In genomic region chr1:179924268-179924667, GRCh38 we compare ENCODE assay signal across 29 cellular contexts.
"Had no signal": no experiment of that assay in that cellular context is flagged by ENCODE, and none has a peak within 500 bp of the region (broad histone marks: within the 10 kb centered on the region; RNA-seq: fewer than 3 reads in every experiment).

No MANE protein-coding gene starts in this region.

- H3K27ac Mint-ChIP-seq: activated CD4-positive, alpha-beta memory T cell treated with anti-CD3 and anti-CD28 coated beads for 36 hours; activated CD4-positive, alpha-beta T cell treated with anti-CD3 and anti-CD28 coated beads, Interleukin-2, amount 10 ng/mL, durations not matched to agents 24 days and 14 days; activated naive CD4-positive, alpha-beta T cell treated with anti-CD3 and anti-CD28 coated beads, Interleukin-2, amount 10 ng/mL, durations not matched to agents 7 days and 5 days; activated naive CD8-positive, alpha-beta T cell treated with anti-CD3 and anti-CD28 coated beads, Interleukin-2, amount 10 ng/mL, durations not matched to agents 7 days and 5 days; activated T-helper 1 cell treated with anti-CD3 and anti-CD28 coated beads, Interleukin-12 subunit alpha, Interleukin-12 subunit beta, Interleukin-2, Interleukin-4 antibody, amounts not matched to agents 30 ng/mL and 10 ng/mL and 1 ng/mL, durations not matched to agents 14 hours and 24 hours and 36 hours; natural killer cell; stimulated activated naive B cell treated with anti-CD40 and anti-IgM and Interleukin-4, amounts not matched to agents 10 μg/mL and 1 μg/mL and 100 μg/mL, for 72 hours had no signal

- H3K36me3 ChIP-seq: right atrium auricular region had no signal

- H3K27ac ChIP-seq: brain microvascular endothelial cell, coronary artery, dorsolateral prefrontal cortex, gastrocnemius medialis, hepatocyte, left ventricle myocardium inferior, right atrium auricular region, suprapubic skin, tibial artery, upper lobe of right lung, VCaP had no signal

- H3K4me3 ChIP-seq: coronary artery, dorsolateral prefrontal cortex, gastrocnemius medialis, hepatocyte, left ventricle myocardium inferior, lung, right atrium auricular region, smooth muscle cell, suprapubic skin, tibial artery, upper lobe of right lung had no signal

- H3K36me3 Mint-ChIP-seq: natural killer cell had no signal

- DNase-seq: activated CD4-positive, alpha-beta memory T cell treated with anti-CD3 and anti-CD28 coated beads for 36 hours; activated CD4-positive, alpha-beta T cell treated with anti-CD3 and anti-CD28 coated beads, Interleukin-2, amount 10 ng/mL, durations not matched to agents 24 days and 14 days; activated CD4-positive, CD25-positive, alpha-beta regulatory T cell treated with anti-CD3 and anti-CD28 coated beads, Interleukin-2, amount 50 U/mL, for 72 hours; activated CD8-positive, alpha-beta memory T cell treated with anti-CD3 and anti-CD28 coated beads, Interleukin-2, amount 50 U/mL, for 4 hours; activated effector memory CD4-positive, alpha-beta T cell treated with anti-CD3 and anti-CD28 coated beads, Interleukin-2, amount 50 U/mL, for 16 hours; activated naive CD4-positive, alpha-beta T cell treated with anti-CD3 and anti-CD28 coated beads, Interleukin-2, amount 10 ng/mL, durations not matched to agents 7 days and 5 days; activated naive CD8-positive, alpha-beta T cell treated with anti-CD3 and anti-CD28 coated beads, Interleukin-2, amount 10 ng/mL, durations not matched to agents 7 days and 5 days; activated T-cell treated with anti-CD3 and anti-CD28 coated beads, Interleukin-2, amount 50 U/mL, for 1 hour; brain microvascular endothelial cell; dorsolateral prefrontal cortex; effector memory CD4-positive, alpha-beta T cell; gastrocnemius medialis; islet precursor cell; left ventricle myocardium inferior; mesendoderm; natural killer cell; stimulated activated CD4-positive, alpha-beta T cell treated with anti-CD3 and anti-CD28 coated beads, Interleukin-15, amount 100 ng/mL, for 24 hours; stimulated activated CD4-positive, alpha-beta T cell treated with anti-CD3 and anti-CD28 coated beads, Interleukin-2, amount 100 ng/mL, for 24 hours; stimulated activated naive B cell treated with anti-CD40 and anti-IgM and Interleukin-4, amounts not matched to agents 10 μg/mL and 1 μg/mL and 100 μg/mL, for 72 hours; tibial artery; upper lobe of right lung had no signal

- H3K9me3 ChIP-seq: gastrocnemius medialis, left ventricle myocardium inferior, right atrium auricular region, suprapubic skin, tibial artery, upper lobe of right lung had no signal

- H3K4me3 Mint-ChIP-seq: activated CD4-positive, alpha-beta memory T cell treated with anti-CD3 and anti-CD28 coated beads for 36 hours; activated CD4-positive, alpha-beta T cell treated with anti-CD3 and anti-CD28 coated beads, Interleukin-2, amount 10 ng/mL, durations not matched to agents 24 days and 14 days; activated naive CD4-positive, alpha-beta T cell treated with anti-CD3 and anti-CD28 coated beads, Interleukin-2, amount 10 ng/mL, durations not matched to agents 7 days and 5 days; activated naive CD8-positive, alpha-beta T cell treated with anti-CD3 and anti-CD28 coated beads, Interleukin-2, amount 10 ng/mL, durations not matched to agents 7 days and 5 days; activated T-helper 1 cell treated with anti-CD3 and anti-CD28 coated beads, Interleukin-12 subunit alpha, Interleukin-12 subunit beta, Interleukin-2, Interleukin-4 antibody, amounts not matched to agents 30 ng/mL and 10 ng/mL and 1 ng/mL, durations not matched to agents 14 hours and 24 hours and 36 hours; natural killer cell; stimulated activated naive B cell treated with anti-CD40 and anti-IgM and Interleukin-4, amounts not matched to agents 10 μg/mL and 1 μg/mL and 100 μg/mL, for 72 hours had no signal

- H3K4me1 ChIP-seq: gastrocnemius medialis, right atrium auricular region, suprapubic skin, tibial artery, upper lobe of right lung had no signal

- H3K27me3 Mint-ChIP-seq: activated CD4-positive, alpha-beta memory T cell treated with anti-CD3 and anti-CD28 coated beads for 36 hours; activated CD4-positive, alpha-beta T cell treated with anti-CD3 and anti-CD28 coated beads, Interleukin-2, amount 10 ng/mL, durations not matched to agents 24 days and 14 days; activated naive CD4-positive, alpha-beta T cell treated with anti-CD3 and anti-CD28 coated beads, Interleukin-2, amount 10 ng/mL, durations not matched to agents 7 days and 5 days; activated naive CD8-positive, alpha-beta T cell treated with anti-CD3 and anti-CD28 coated beads, Interleukin-2, amount 10 ng/mL, durations not matched to agents 7 days and 5 days; stimulated activated naive B cell treated with anti-CD40 and anti-IgM and Interleukin-4, amounts not matched to agents 10 μg/mL and 1 μg/mL and 100 μg/mL, for 72 hours had no signal

- H3K27me3 ChIP-seq: brain microvascular endothelial cell, dorsolateral prefrontal cortex, gastrocnemius medialis, hepatocyte, right atrium auricular region, suprapubic skin, tibial artery, upper lobe of right lung had no signal

- H3K4me1 Mint-ChIP-seq: activated CD4-positive, alpha-beta T cell treated with anti-CD3 and anti-CD28 coated beads, Interleukin-2, amount 10 ng/mL, durations not matched to agents 24 days and 14 days; activated naive CD4-positive, alpha-beta T cell treated with anti-CD3 and anti-CD28 coated beads, Interleukin-2, amount 10 ng/mL, durations not matched to agents 7 days and 5 days; activated naive CD8-positive, alpha-beta T cell treated with anti-CD3 and anti-CD28 coated beads, Interleukin-2, amount 10 ng/mL, durations not matched to agents 7 days and 5 days; natural killer cell had no signal

- H3K9me3 Mint-ChIP-seq: activated CD4-positive, alpha-beta memory T cell treated with anti-CD3 and anti-CD28 coated beads for 36 hours; activated CD4-positive, alpha-beta T cell treated with anti-CD3 and anti-CD28 coated beads, Interleukin-2, amount 10 ng/mL, durations not matched to agents 24 days and 14 days; activated naive CD4-positive, alpha-beta T cell treated with anti-CD3 and anti-CD28 coated beads, Interleukin-2, amount 10 ng/mL, durations not matched to agents 7 days and 5 days; activated naive CD8-positive, alpha-beta T cell treated with anti-CD3 and anti-CD28 coated beads, Interleukin-2, amount 10 ng/mL, durations not matched to agents 7 days and 5 days; activated T-helper 1 cell treated with anti-CD3 and anti-CD28 coated beads, Interleukin-12 subunit alpha, Interleukin-12 subunit beta, Interleukin-2, Interleukin-4 antibody, amounts not matched to agents 30 ng/mL and 10 ng/mL and 1 ng/mL, durations not matched to agents 14 hours and 24 hours and 36 hours; natural killer cell had no signal

- ATAC-seq: gastrocnemius medialis, natural killer cell, upper lobe of right lung had no signal
